ENCODE assay signal across 16 cellular contexts in genomic region chr3:24364359-24364758, GRCh38.
DNase-seq lines count a peak whose midpoint lies in the region; TF ChIP-seq lines count a peak whose summit lies in the region.
"Had no signal": no experiment of that assay in that cellular context is flagged by ENCODE, and none has a peak within 500 bp of the region (broad histone marks: within the 10 kb centered on the region; RNA-seq: fewer than 3 reads in every experiment).

No MANE protein-coding gene starts in this region.

- intact Hi-C loops in PC-9 (cut with micrococcal nuclease; ENCODE audit: unreplicated experiment): loop anchor here (10.0 kb wide), 2 partner anchors 60 to 100 kb away; no protein-coding TSS in a partner anchor
- intact Hi-C loops in stomach (cut with DNase I; ENCODE audit: low total_unique reads): no loop called here
- intact Hi-C loops in activated T-helper 2 cell treated with anti-CD3 and anti-CD28 coated beads, Interferon-gamma antibody, Interleukin-2, Interleukin-4, amounts not matched to agents 10 μg/mL and 5 μg/mL and 100 μg/mL, durations not matched to agents 14 hours and 24 hours and 36 hours (cut with micrococcal nuclease): no loop called here

- H3K27ac ChIP-seq in ACC112 (ENCODE audit: low read depth, low read length) (peak overlapping the region; percentile 80), PC-9 (peak overlapping the region; percentile 69), epithelial cell of prostate (peak overlapping the region; percentile 79), stomach (peak overlapping the region in 3 of 5 donors; percentile 6 to 71 (median 50))
- H3K27ac ChIP-seq: BLaER1 treated with 17β-estradiol and CSF1 and Interleukin-3, amounts not matched to agents 10 nM and 100 nM had no signal

- H3K4me2 ChIP-seq in PC-9: peak overlapping the region; percentile 59
- H3K4me2 ChIP-seq: GM23338 had no signal

- H3K9me3 ChIP-seq in PC-9 (ENCODE audit: insufficient read depth, low read depth) (peaks cover 4% of the 10 kb centered on the region; the same call in 1 of the 2 replicates), stomach (no peaks in the 10 kb centered on the region)
- H3K9me3 ChIP-seq: BLaER1 treated with 17β-estradiol and CSF1 and Interleukin-3, amounts not matched to agents 10 nM and 100 nM; SK-N-SH had no signal

- TF ChIP-seq EP300 in stomach (IDR thresholded peaks at IDR 0.05): no peak

- TF ChIP-seq CTCF in PC-9 (conservative IDR thresholded peaks at IDR 0.05) (no peak), stomach (IDR thresholded peaks at IDR 0.05) (no peak)

- H3K4me1 ChIP-seq in ACC112 (ENCODE audit: control insufficient read depth, insufficient read depth, low read length, unreplicated experiment) (peaks cover 36% of the 10 kb centered on the region), PC-9 (replicated peaks; ENCODE audit: insufficient read depth) (peaks cover 40% of the 10 kb centered on the region), stomach (peaks cover 13 to 67% (median 44%) of the 10 kb centered on the region in 4 donors)

- TF ChIP-seq POLR2A in stomach (IDR thresholded peaks at IDR 0.05): no peak

- no peak overlapping the region for H3K4me3 Mint-ChIP-seq in activated T-helper 2 cell treated with anti-CD3 and anti-CD28 coated beads, Interferon-gamma antibody, Interleukin-2, Interleukin-4, amounts not matched to agents 10 μg/mL and 5 μg/mL and 100 μg/mL, durations not matched to agents 14 hours and 24 hours and 36 hours (ENCODE audit: low read depth)
- H3K4me3 Mint-ChIP-seq: CD8-positive, alpha-beta T cell; GM23338 had no signal

- H4K20me1 ChIP-seq in PC-9 (ENCODE audit: insufficient read depth): no peaks in the 10 kb centered on the region
- H4K20me1 ChIP-seq: BLaER1 treated with 17β-estradiol and CSF1 and Interleukin-3, amounts not matched to agents 10 nM and 100 nM had no signal

- BruUV-seq in PC-9 (replicated peaks; lab: Mats Ljungman, UMichigan): no TSS peak

- no peaks in the 10 kb centered on the region for H3K36me3 ChIP-seq in ACC112 (ENCODE audit: insufficient read depth, low read length)
- no peaks in the 10 kb centered on the region for H3K36me3 ChIP-seq in PC-9 (ENCODE audit: low read depth)
- H3K36me3 ChIP-seq in stomach: no peaks in the 10 kb centered on the region
- H3K36me3 ChIP-seq: BLaER1 treated with 17β-estradiol and CSF1 and Interleukin-3, amounts not matched to agents 10 nM and 100 nM had no signal

- H3K9me2 ChIP-seq in PC-9 (ENCODE audit: insufficient read depth): no peaks in the 10 kb centered on the region
- H3K9me2 ChIP-seq: SK-N-SH had no signal

- DNase-seq in PC-9: no peak
- DNase-seq in epithelial cell of prostate (ENCODE audit: low read depth, low spot score): no peak
- DNase-seq in stomach: no peak
- DNase-seq in OCI-M2 (lab: John Stamatoyannopoulos, UW; ENCODE audit: unreplicated experiment): no peak
- no peak for DNase-seq in NCI-H82 treated with DMSO at 0.1 percent for 48 hours (lab: John Stamatoyannopoulos, UW; ENCODE audit: unreplicated experiment)
- DNase-seq in activated T-helper 2 cell treated with anti-CD3 and anti-CD28 coated beads, Interferon-gamma antibody, Interleukin-2, Interleukin-4, amounts not matched to agents 10 μg/mL and 5 μg/mL and 100 μg/mL, durations not matched to agents 14 hours and 24 hours and 36 hours (ENCODE audit: low spot score): no peak
- DNase-seq: CD8-positive, alpha-beta T cell; KG1; NCI-H1417 treated with DMSO at 0.1 percent for 48 hours; NCI-H187 treated with DMSO at 0.1 percent for 48 hours; NCI-H524 treated with DMSO at 0.1 percent for 48 hours; SHP77 treated with DMSO at 0.1 percent for 48 hours had no signal

- H3K4me3 ChIP-seq in ACC112 (ENCODE audit: low read depth, low read length) (no peak overlapping the region), PC-9 (no peak overlapping the region), stomach (no peak overlapping the region)
- H3K4me3 ChIP-seq: BLaER1 treated with 17β-estradiol and CSF1 and Interleukin-3, amounts not matched to agents 10 nM and 100 nM; GM23338 had no signal

- H3K79me2 ChIP-seq in ACC112 (ENCODE audit: control insufficient read depth, insufficient read depth, low read length, unreplicated experiment): no peaks in the 10 kb centered on the region
- H3K79me2 ChIP-seq in PC-9 (ENCODE audit: low read depth): peaks cover 7% of the 10 kb centered on the region

- no peaks in the 10 kb centered on the region for H3K36me3 Mint-ChIP-seq in activated T-helper 2 cell treated with anti-CD3 and anti-CD28 coated beads, Interferon-gamma antibody, Interleukin-2, Interleukin-4, amounts not matched to agents 10 μg/mL and 5 μg/mL and 100 μg/mL, durations not matched to agents 14 hours and 24 hours and 36 hours (ENCODE audit: low read depth)
- H3K36me3 Mint-ChIP-seq: CD8-positive, alpha-beta T cell had no signal

- peaks cover 27% of the 10 kb centered on the region for H3F3A ChIP-seq in PC-9 (ENCODE audit: insufficient read depth, low read depth)

- POLR2A ChIA-PET in PC-9 (lab: Charles Lee; ENCODE audit: unreplicated experiment): no interaction called here

- no peaks in the 10 kb centered on the region for H3K4me1 Mint-ChIP-seq in activated T-helper 2 cell treated with anti-CD3 and anti-CD28 coated beads, Interferon-gamma antibody, Interleukin-2, Interleukin-4, amounts not matched to agents 10 μg/mL and 5 μg/mL and 100 μg/mL, durations not matched to agents 14 hours and 24 hours and 36 hours (ENCODE audit: low read depth)

- H2AFZ ChIP-seq in ACC112 (ENCODE audit: low read length, unreplicated experiment) (no peak overlapping the region), PC-9 (no peak overlapping the region)
- H2AFZ ChIP-seq: GM23338 had no signal

- H3K27me3 ChIP-seq in ACC112 (ENCODE audit: insufficient read depth, low read length): no peaks in the 10 kb centered on the region
- no peaks in the 10 kb centered on the region for H3K27me3 ChIP-seq in PC-9 (ENCODE audit: insufficient read depth, low read depth)
- H3K27me3 ChIP-seq in stomach: no peaks in the 10 kb centered on the region
- H3K27me3 ChIP-seq: BLaER1 treated with 17β-estradiol and CSF1 and Interleukin-3, amounts not matched to agents 10 nM and 100 nM had no signal

- 76 to 91% (median 84%) methylated on average over 1 of the region's 1 CpG for WGBS in stomach, 5 donors

- H3K27me3 Mint-ChIP-seq in activated T-helper 2 cell treated with anti-CD3 and anti-CD28 coated beads, Interferon-gamma antibody, Interleukin-2, Interleukin-4, amounts not matched to agents 10 μg/mL and 5 μg/mL and 100 μg/mL, durations not matched to agents 14 hours and 24 hours and 36 hours (ENCODE audit: low read depth): no peaks in the 10 kb centered on the region

- H3K9me3 Mint-ChIP-seq in activated T-helper 2 cell treated with anti-CD3 and anti-CD28 coated beads, Interferon-gamma antibody, Interleukin-2, Interleukin-4, amounts not matched to agents 10 μg/mL and 5 μg/mL and 100 μg/mL, durations not matched to agents 14 hours and 24 hours and 36 hours: no peaks in the 10 kb centered on the region
- H3K9me3 Mint-ChIP-seq: GM23338 had no signal

- H3K27ac Mint-ChIP-seq in activated T-helper 2 cell treated with anti-CD3 and anti-CD28 coated beads, Interferon-gamma antibody, Interleukin-2, Interleukin-4, amounts not matched to agents 10 μg/mL and 5 μg/mL and 100 μg/mL, durations not matched to agents 14 hours and 24 hours and 36 hours: no peak overlapping the region
- H3K27ac Mint-ChIP-seq: CD8-positive, alpha-beta T cell; GM23338 had no signal

- CTCF ChIA-PET in PC-9 (lab: Charles Lee): no interaction called here
